ENCODE assay signal across 13 cellular contexts in genomic region chr4:138911903-138912713, GRCh38.
A peak's percentile ranks its signal among the peaks of the same experiment; 100 is the strongest.
DNase-seq lines count a peak whose midpoint lies in the region; ATAC-seq and TF ChIP-seq lines count a peak whose summit lies in the region.
"Had no signal": no experiment of that assay in that cellular context is flagged by ENCODE, and none has a peak within 500 bp of the region (broad histone marks: within the 10 kb centered on the region; RNA-seq: fewer than 3 reads in every experiment).

No MANE protein-coding gene starts in this region.

- H3K9ac ChIP-seq in HUES48 (ENCODE audit: low read depth, low read length), result no peak overlapping the region

- intact Hi-C loops in dorsolateral prefrontal cortex (cut with DNase I), result loop anchor here in 1 of 2 donors (10.0 kb wide), 1 partner anchor 877 kb away; no protein-coding TSS in a partner anchor
- intact Hi-C loops in prostate gland (cut with DNase I), result no loop called here

- no peak for ATAC-seq in HG02798 (IDR thresholded peaks at IDR 0.05; ENCODE audit: poor library complexity, unreplicated experiment)

- TF ChIP-seq CTCF in dorsolateral prefrontal cortex (IDR thresholded peaks at IDR 0.05 in 54 of 56, conservative IDR thresholded peaks at IDR 0.05 in 2 of 56; ENCODE audit: low read depth in 1 of 56, partially characterized antibody in 56 of 56) (no peak), prostate gland (IDR thresholded peaks at IDR 0.05) (no peak)

- TF ChIP-seq POLR2A in prostate gland (IDR thresholded peaks at IDR 0.05), result no peak

- no peaks in the 10 kb centered on the region for H3K36me3 ChIP-seq in HUES48 (ENCODE audit: control insufficient read depth, insufficient read depth, low read length)
- H3K36me3 ChIP-seq in prostate gland, result no peaks in the 10 kb centered on the region
- H3K36me3 ChIP-seq: tibial artery had no signal

- H3K4me3 ChIP-seq in HUES48 (ENCODE audit: low read depth, low read length) (no peak overlapping the region), dorsolateral prefrontal cortex (no peak overlapping the region), prostate gland (peak overlapping the region; percentile 6 to 22)
- H3K4me3 ChIP-seq: tibial artery had no signal

- DNase-seq in NCI-H2227 treated with DMSO at 0.1 percent for 48 hours (lab: John Stamatoyannopoulos, UW) (peak; percentile 14), dorsolateral prefrontal cortex (no peak), prostate gland (ENCODE audit: low spot score) (peak; percentile 57), NCI-H1694 treated with DMSO at 0.1 percent for 48 hours (lab: John Stamatoyannopoulos, UW) (no peak), activated gamma-delta T cell treated with Interleukin-2 at 50 U/mL for 16 hours (no peak), cerebellar nuclear complex (lab: John Stamatoyannopoulos, UW) (no peak)
- DNase-seq: activated CD4-positive, alpha-beta T cell treated with anti-CD3 and anti-CD28 coated beads for 1 hour; activated naive CD4-positive, alpha-beta T cell treated with Interleukin-2 at 50 U/mL for 16 hours; CD8-positive, alpha-beta memory T cell; effector CD8-positive, alpha-beta T cell; tibial artery had no signal

- 14% methylated on average over 9 of the region's 9 CpGs for WGBS in prostate gland

- H3K9me3 ChIP-seq in HUES48 (ENCODE audit: control insufficient read depth, insufficient read depth, low read length), result no peaks in the 10 kb centered on the region
- no peaks in the 10 kb centered on the region for H3K9me3 ChIP-seq in prostate gland
- H3K9me3 ChIP-seq: tibial artery had no signal

- peaks cover 17% of the 10 kb centered on the region for H3K4me1 ChIP-seq in HUES48 (ENCODE audit: control insufficient read depth, insufficient read depth, low read length)
- peaks cover 13% of the 10 kb centered on the region for H3K4me1 ChIP-seq in prostate gland (replicated peaks)

- H3K27ac ChIP-seq in HUES48 (ENCODE audit: low read depth, low read length) (peak overlapping the region; percentile 77), dorsolateral prefrontal cortex (peak overlapping the region in 37 of 59 donors; percentile 5 to 99 (median 88)), prostate gland (peak overlapping the region; percentile 80 to 88)
- H3K27ac ChIP-seq: tibial artery had no signal

- H3K27me3 ChIP-seq in HUES48 (ENCODE audit: control insufficient read depth, insufficient read depth, low read length) (no peaks in the 10 kb centered on the region), dorsolateral prefrontal cortex (no peaks in the 10 kb centered on the region), prostate gland (replicated peaks; ENCODE audit: insufficient read depth) (no peaks in the 10 kb centered on the region)
- H3K27me3 ChIP-seq: tibial artery had no signal

Comparison
In these comparisons a context has a peak if more than half of its experiments do, and no peak if none do; other contexts are left out.
1. H3K4me3 ChIP-seq: peak in prostate gland (2 of 2); none in HUES48 (single experiment) and dorsolateral prefrontal cortex (0 of 59).
2. DNase-seq: peak in NCI-H2227 treated with DMSO at 0.1 percent for 48 hours (single experiment) and prostate gland (single experiment); none in dorsolateral prefrontal cortex (0 of 10), NCI-H1694 treated with DMSO at 0.1 percent for 48 hours (single experiment), activated gamma-delta T cell treated with Interleukin-2 at 50 U/mL for 16 hours (single experiment) and cerebellar nuclear complex (0 of 2).
3. Peak in every context shown above with its lines, with median percentiles within 50 percentile points of each other: H3K27ac ChIP-seq.